Comparison of ENCODE assay signal across 8 cellular contexts in genomic region chr12:7959278-7960063, GRCh38. TPM values are rescaled to one million over a fixed set of nuclear protein-coding genes. Genes with fewer than 3 reads are reported as not detected.
DNase-seq lines count a peak whose midpoint lies in the region; ATAC-seq, FAIRE-seq and TF ChIP-seq lines count a peak whose summit lies in the region.

No MANE protein-coding gene starts in this region.

- peak; percentile 83 for FAIRE-seq in GM12892 (lab: Jason Lieb, UNC)

- H3K27ac Mint-ChIP-seq in T-helper 2 cell treated with Interferon-gamma antibody and Interleukin-4, amounts not matched to agents 5 μg/mL and 100 μg/mL, for 36 hours: peak overlapping the region; percentile 93

- intact Hi-C loops in dorsolateral prefrontal cortex (cut with DNase I): loop anchor here in 1 of 2 donors (2.0 kb wide), 1 partner anchor 25 kb away; no protein-coding TSS in a partner anchor

- no peaks in the 10 kb centered on the region for H3K27me3 ChIP-seq in dorsolateral prefrontal cortex
- H3K27me3 ChIP-seq in BE2C: no peaks in the 10 kb centered on the region

- peaks cover 43% of the 10 kb centered on the region for H3K4me1 Mint-ChIP-seq in T-helper 2 cell treated with Interferon-gamma antibody and Interleukin-4, amounts not matched to agents 5 μg/mL and 100 μg/mL, for 36 hours (ENCODE audit: low read depth)

- H3K4me1 ChIP-seq in BE2C: no peaks in the 10 kb centered on the region

- TF ChIP-seq CTCF in dorsolateral prefrontal cortex (IDR thresholded peaks at IDR 0.05 in 54 of 56, conservative IDR thresholded peaks at IDR 0.05 in 2 of 56; ENCODE audit: low read depth in 1 of 56, partially characterized antibody in 56 of 56) (no peak), BE2C (IDR thresholded peaks at IDR 0.05; ENCODE audit: low read depth, low read length) (no peak)

- no peaks in the 10 kb centered on the region for H3K36me3 ChIP-seq in BE2C

- TF ChIP-seq POLR2A in GM12892 (IDR thresholded peaks at IDR 0.05; ENCODE audit: low read depth, low read length): no peak; the same call in 1 of the 2 replicates

- no peak for DNase-seq in GM12892 (ENCODE audit: insufficient read length)
- DNase-seq in T-helper 2 cell treated with Interferon-gamma antibody and Interleukin-4, amounts not matched to agents 5 μg/mL and 100 μg/mL, for 36 hours (ENCODE audit: low spot score): peak; percentile 58
- no peak for DNase-seq in dorsolateral prefrontal cortex
- DNase-seq in occipital lobe (lab: John Stamatoyannopoulos, UW): peak; percentile 3
- DNase-seq in BE2C: no peak

- peak; percentile 48 for ATAC-seq in HG03139 (IDR thresholded peaks at IDR 0.05; ENCODE audit: unreplicated experiment)
- ATAC-seq in GM21390 (IDR thresholded peaks at IDR 0.05; ENCODE audit: unreplicated experiment): no peak
- no peak for ATAC-seq in GM18907 (IDR thresholded peaks at IDR 0.05; ENCODE audit: unreplicated experiment)

- H3K9me3 ChIP-seq in BE2C: no peaks in the 10 kb centered on the region

- no peaks in the 10 kb centered on the region for H3K27me3 Mint-ChIP-seq in T-helper 2 cell treated with Interferon-gamma antibody and Interleukin-4, amounts not matched to agents 5 μg/mL and 100 μg/mL, for 36 hours (ENCODE audit: low read depth)

- H3K4me3 Mint-ChIP-seq in T-helper 2 cell treated with Interferon-gamma antibody and Interleukin-4, amounts not matched to agents 5 μg/mL and 100 μg/mL, for 36 hours: peak overlapping the region; percentile 92

- peak overlapping the region in 36 of 59 donors; percentile 4 to 98 (median 90) for H3K27ac ChIP-seq in dorsolateral prefrontal cortex

- H3K9me3 Mint-ChIP-seq in T-helper 2 cell treated with Interferon-gamma antibody and Interleukin-4, amounts not matched to agents 5 μg/mL and 100 μg/mL, for 36 hours: no peaks in the 10 kb centered on the region

- peaks cover 19% of the 10 kb centered on the region for H3K36me3 Mint-ChIP-seq in T-helper 2 cell treated with Interferon-gamma antibody and Interleukin-4, amounts not matched to agents 5 μg/mL and 100 μg/mL, for 36 hours (ENCODE audit: low read depth)

- peak overlapping the region in 22 of 59 donors; percentile 47 to 79 (median 66) for H3K4me3 ChIP-seq in dorsolateral prefrontal cortex
- H3K4me3 ChIP-seq in BE2C (ENCODE audit: low read depth, low read length): no peak overlapping the region

RNA-seq across cellular contexts. Expression of gene SLC2A3, which starts 23.5 kb away (rescaled TPM):
- polyA plus RNA-seq in GM12892 (2012; ENCODE audit: missing spikeins): 39.2 TPM
- total RNA-seq in dorsolateral prefrontal cortex (100 to 1,000 TPM in 74 of 120 experiments, 10 to 100 TPM in 46; 42.4 to 309 (median 110) TPM), occipital lobe (57.1 TPM)
- 3.7 TPM for polyA plus RNA-seq in BE2C (2012; ENCODE audit: insufficient read depth, insufficient read length, low read depth)

Comparison
In these comparisons a context has a peak if more than half of its experiments do, and no peak if none do; other contexts are left out.
1. DNase-seq: peak in T-helper 2 cell treated with Interferon-gamma antibody and Interleukin-4, amounts not matched to agents 5 μg/mL and 100 μg/mL, for 36 hours (single experiment) and occipital lobe (single experiment); none in GM12892 (single experiment), dorsolateral prefrontal cortex (0 of 10) and BE2C (single experiment).